ENCODE assay signal across 10 cellular contexts in genomic region chr9:27377147-27377807, GRCh38.
A peak's percentile ranks its signal among the peaks of the same experiment; 100 is the strongest.
DNase-seq lines count a peak whose midpoint lies in the region; ATAC-seq and TF ChIP-seq lines count a peak whose summit lies in the region.
"Had no signal": no experiment of that assay in that cellular context is flagged by ENCODE, and none has a peak within 500 bp of the region (broad histone marks: within the 10 kb centered on the region; RNA-seq: fewer than 3 reads in every experiment).

No MANE protein-coding gene starts in this region.

- no peaks in the 10 kb centered on the region for H3K79me2 ChIP-seq in DOHH2 (ENCODE audit: control insufficient read depth, low read length)

- no peak for DNase-seq in brain microvascular endothelial cell
- DNase-seq in anterior cingulate cortex (lab: John Stamatoyannopoulos, UW): no peak
- DNase-seq in D341Med (ENCODE audit: low spot score): no peak
- DNase-seq in NCI-H128 (lab: John Stamatoyannopoulos, UW; ENCODE audit: unreplicated experiment): no peak
- DNase-seq: activated CD8-positive, alpha-beta memory T cell treated with anti-CD3 and anti-CD28 coated beads for 24 hours; pancreas had no signal

- H3K36me3 ChIP-seq in DOHH2 (ENCODE audit: control insufficient read depth, low read length) (no peaks in the 10 kb centered on the region), brain microvascular endothelial cell (replicated peaks) (no peaks in the 10 kb centered on the region)
- H3K36me3 ChIP-seq: pancreas had no signal

- peaks cover 38% of the 10 kb centered on the region for H3K4me1 ChIP-seq in DOHH2 (ENCODE audit: control insufficient read depth, low read length)

- ATAC-seq in GM21515 (IDR thresholded peaks at IDR 0.05; ENCODE audit: unreplicated experiment) (peak; percentile 34), HG03460 (IDR thresholded peaks at IDR 0.05; ENCODE audit: unreplicated experiment) (peak; percentile 36), esophagus mucosa (peak; percentile 27)
- ATAC-seq: pancreas had no signal

- no peaks in the 10 kb centered on the region for H4K20me1 ChIP-seq in DOHH2 (ENCODE audit: control insufficient read depth, insufficient read depth, low read depth, low read length)

- H3K27me3 ChIP-seq in DOHH2 (ENCODE audit: control insufficient read depth, low read length) (no peaks in the 10 kb centered on the region), brain microvascular endothelial cell (replicated peaks) (no peaks in the 10 kb centered on the region)
- H3K27me3 ChIP-seq: pancreas had no signal

- in situ Hi-C loops in brain microvascular endothelial cell (cut with HindIII; ENCODE audit: low pct_ligation_motif_present, low sequenced_read_pairs): no loop called here

- H3K4me2 ChIP-seq in DOHH2 (ENCODE audit: low read length): peak overlapping the region; percentile 75

- peak overlapping the region; percentile 59 for H3K4me3 ChIP-seq in DOHH2 (ENCODE audit: low read length)
- no peak overlapping the region for H3K4me3 ChIP-seq in brain microvascular endothelial cell (ENCODE audit: low read depth, low read length)
- H3K4me3 ChIP-seq: pancreas had no signal

- no peaks in the 10 kb centered on the region for H3K9me3 ChIP-seq in DOHH2 (ENCODE audit: control insufficient read depth, insufficient read depth, low read length)
- H3K9me3 ChIP-seq: pancreas had no signal

- H3K9me2 ChIP-seq in DOHH2 (replicated peaks; ENCODE audit: control insufficient read depth, low read length): no peaks in the 10 kb centered on the region

- no peak for TF ChIP-seq CTCF in DOHH2 (IDR thresholded peaks at IDR 0.05; ENCODE audit: low read depth, low read length, poor library complexity, severe bottlenecking)
- TF ChIP-seq CTCF in brain microvascular endothelial cell (IDR thresholded peaks at IDR 0.05; ENCODE audit: low read depth, low read length, missing control alignments): no peak

- peaks cover 8% of the 10 kb centered on the region for H3F3A ChIP-seq in DOHH2 (ENCODE audit: control insufficient read depth, insufficient read depth)

- H3K27ac ChIP-seq in DOHH2 (ENCODE audit: low read depth, low read length) (peak overlapping the region; percentile 72), brain microvascular endothelial cell (no peak overlapping the region)
